15 cellular contexts compared by ENCODE assay signal in the genomic region with DNA sequence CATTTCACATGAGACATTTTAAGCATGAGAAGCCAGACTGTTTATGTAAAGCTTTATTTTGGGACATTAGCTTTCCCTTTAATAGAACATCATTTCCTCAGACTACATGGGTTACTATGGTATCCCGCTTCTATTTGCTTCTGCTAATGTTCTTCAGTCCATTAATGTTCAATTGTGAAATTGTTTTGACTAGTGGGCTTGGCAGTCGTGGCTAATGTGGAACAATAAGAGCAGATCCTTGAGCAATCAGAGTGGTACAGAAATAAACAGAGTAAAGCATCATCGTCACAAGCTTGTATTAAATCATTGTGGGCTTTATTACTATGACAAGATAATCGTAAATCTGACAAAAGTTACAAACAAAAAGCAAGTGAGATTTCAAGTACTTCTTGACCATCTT.
DNase-seq lines count a peak whose midpoint lies in the region; ATAC-seq and TF ChIP-seq lines count a peak whose summit lies in the region.
"Had no signal": no experiment of that assay in that cellular context is flagged by ENCODE, and none has a peak within 500 bp of the region (broad histone marks: within the 10 kb centered on the region; RNA-seq: fewer than 3 reads in every experiment).

No MANE protein-coding gene starts in this region.

- no peaks in the 10 kb centered on the region for H3K4me1 ChIP-seq in mucosa of descending colon (ENCODE audit: low read depth)
- H3K4me1 ChIP-seq: Peyer's patch had no signal

- no peak overlapping the region for H3K4me3 Mint-ChIP-seq in activated T-cell treated with anti-CD3 and anti-CD28 coated beads, Interleukin-2, amount 50 U/mL, for 24 hours
- H3K4me3 Mint-ChIP-seq: CD8-positive, alpha-beta memory T cell had no signal

- no peaks in the 10 kb centered on the region for H3K27me3 Mint-ChIP-seq in activated T-cell treated with anti-CD3 and anti-CD28 coated beads, Interleukin-2, amount 50 U/mL, for 24 hours
- H3K27me3 Mint-ChIP-seq: CD8-positive, alpha-beta memory T cell had no signal

- H3K9me3 ChIP-seq in mucosa of descending colon, result no peaks in the 10 kb centered on the region
- H3K9me3 ChIP-seq: ovary, Peyer's patch had no signal

- intact Hi-C loops in mucosa of descending colon (cut with DNase I, micrococcal nuclease), result no loop called here

- H3K4me1 Mint-ChIP-seq in activated T-cell treated with anti-CD3 and anti-CD28 coated beads, Interleukin-2, amount 50 U/mL, for 24 hours (ENCODE audit: low read depth), result no peaks in the 10 kb centered on the region
- H3K4me1 Mint-ChIP-seq: CD8-positive, alpha-beta memory T cell had no signal

- DNase-seq in AG20443 (ENCODE audit: low spot score) (peak; percentile 45), NCI-H1092 treated with DMSO at 0.1 percent for 48 hours (lab: John Stamatoyannopoulos, UW) (peak; percentile 32), astrocyte of the cerebellum (ENCODE audit: low read depth) (peak; percentile 15), mucosa of descending colon (peak in 1 of 3 donors; percentile 21), C1 segment of cervical spinal cord (lab: John Stamatoyannopoulos, UW) (no peak), T1000 (lab: John Stamatoyannopoulos, UW) (no peak)
- no peak for DNase-seq in activated T-cell treated with anti-CD3 and anti-CD28 coated beads, Interleukin-2, amount 50 U/mL, for 24 hours
- DNase-seq: brain microvascular endothelial cell; CD8-positive, alpha-beta memory T cell; kidney glomerular epithelial cell; Peyer's patch; stimulated activated CD4-positive, alpha-beta T cell treated with anti-CD3 and anti-CD28 coated beads, Interleukin-2, amount 100 ng/mL, for 48 hours had no signal

- no peak overlapping the region for H3K27ac Mint-ChIP-seq in activated T-cell treated with anti-CD3 and anti-CD28 coated beads, Interleukin-2, amount 50 U/mL, for 24 hours
- H3K27ac Mint-ChIP-seq: CD8-positive, alpha-beta memory T cell had no signal

- ATAC-seq in mucosa of descending colon, result peak; percentile 56
- ATAC-seq in GM21529 (IDR thresholded peaks at IDR 0.05; ENCODE audit: unreplicated experiment), result no peak
- ATAC-seq: GM12878 had no signal

- H3K36me3 Mint-ChIP-seq in activated T-cell treated with anti-CD3 and anti-CD28 coated beads, Interleukin-2, amount 50 U/mL, for 24 hours (ENCODE audit: low read depth), result no peaks in the 10 kb centered on the region
- H3K36me3 Mint-ChIP-seq: CD8-positive, alpha-beta memory T cell had no signal

- H3K4me3 ChIP-seq in astrocyte of the cerebellum (ENCODE audit: low read depth, low read length) (no peak overlapping the region), mucosa of descending colon (no peak overlapping the region)
- H3K4me3 ChIP-seq: GM12878, ovary, Peyer's patch had no signal

- in situ Hi-C loops in astrocyte of the cerebellum (cut with HindIII; ENCODE audit: low sequenced_read_pairs), result no loop called here

- TF ChIP-seq CTCF in astrocyte of the cerebellum (IDR thresholded peaks at IDR 0.05; ENCODE audit: low read depth, low read length, missing control alignments) (no peak), mucosa of descending colon (IDR thresholded peaks at IDR 0.05) (no peak)

- H3K36me3 ChIP-seq in mucosa of descending colon (ENCODE audit: low read depth), result no peaks in the 10 kb centered on the region
- H3K36me3 ChIP-seq: brain microvascular endothelial cell, ovary, Peyer's patch had no signal

- H3K9me3 Mint-ChIP-seq in activated T-cell treated with anti-CD3 and anti-CD28 coated beads, Interleukin-2, amount 50 U/mL, for 24 hours, result peaks cover 3% of the 10 kb centered on the region

Comparison
In these comparisons a context has a peak if more than half of its experiments do, and no peak if none do; other contexts are left out.
1. DNase-seq: peak in AG20443 (single experiment), NCI-H1092 treated with DMSO at 0.1 percent for 48 hours (single experiment) and astrocyte of the cerebellum (single experiment); none in C1 segment of cervical spinal cord (0 of 14), activated T-cell treated with anti-CD3 and anti-CD28 coated beads, Interleukin-2, amount 50 U/mL, for 24 hours (single experiment) and T1000 (single experiment).